ENCODE assay signal across 11 cellular contexts in the genomic region with DNA sequence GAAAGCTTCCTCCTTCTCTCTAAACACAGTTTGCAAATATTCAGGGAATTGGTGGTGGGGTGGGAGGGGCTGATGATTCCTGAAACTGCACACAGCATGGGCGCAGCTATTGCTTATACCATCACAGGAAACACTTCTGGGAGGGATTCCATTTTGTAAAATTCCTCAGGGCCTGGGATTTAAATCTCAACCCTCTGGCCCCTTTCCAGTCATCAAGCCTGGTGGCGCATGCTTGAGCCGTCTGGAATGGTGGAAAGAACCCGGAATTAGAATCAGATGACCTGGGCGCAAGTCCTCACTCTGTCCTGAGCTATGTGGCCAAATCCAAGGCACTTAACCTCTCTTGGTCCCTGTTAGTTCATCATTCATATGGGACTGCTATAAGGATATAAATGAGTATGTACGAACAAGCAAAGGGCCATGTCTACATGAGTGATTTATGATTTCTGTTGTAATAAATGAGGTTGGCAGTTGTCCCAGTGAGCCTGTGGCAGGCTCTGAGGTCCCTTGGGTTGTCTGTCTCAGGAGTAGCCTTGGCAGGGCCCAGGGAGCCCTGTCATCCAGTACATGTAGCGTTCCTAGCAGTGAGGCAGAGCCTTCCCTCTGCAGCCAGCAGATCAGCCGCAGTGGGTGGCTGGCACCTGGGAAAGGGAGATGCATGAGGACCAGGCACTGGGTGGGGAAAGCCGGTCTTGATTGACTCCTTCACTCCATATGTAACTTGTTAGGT.
DNase-seq lines count a peak whose midpoint lies in the region; ATAC-seq and TF ChIP-seq lines count a peak whose summit lies in the region.
"Had no signal": no experiment of that assay in that cellular context is flagged by ENCODE, and none has a peak within 500 bp of the region (broad histone marks: within the 10 kb centered on the region; RNA-seq: fewer than 3 reads in every experiment).

No MANE protein-coding gene starts in this region.

- peaks cover 6% of the 10 kb centered on the region for H3K36me3 ChIP-seq in CD4-positive, alpha-beta memory T cell (ENCODE audit: insufficient read depth, low read length)
- no peaks in the 10 kb centered on the region for H3K36me3 ChIP-seq in psoas muscle (ENCODE audit: insufficient read depth in 1 of 2, low read depth in 1 of 2)

- ATAC-seq in psoas muscle (peak; percentile 85 to 94 (median 89)), HG02840 (IDR thresholded peaks at IDR 0.05; ENCODE audit: low FRiP score, unreplicated experiment) (no peak), HG03280 (IDR thresholded peaks at IDR 0.05; ENCODE audit: unreplicated experiment) (no peak)

- H3K27ac Mint-ChIP-seq in CD4-positive, alpha-beta memory T cell, result peak overlapping the region in 4 of 7 donors; percentile 13 to 55 (median 41)
- H3K27ac Mint-ChIP-seq: activated T-helper 1 cell treated with anti-CD3 and anti-CD28 coated beads, Interleukin-12 subunit alpha, Interleukin-12 subunit beta, Interleukin-2, Interleukin-4 antibody, amounts not matched to agents 30 ng/mL and 10 ng/mL and 1 ng/mL, durations not matched to agents 14 hours and 24 hours and 36 hours had no signal

- no peaks in the 10 kb centered on the region for H3K27me3 ChIP-seq in CD4-positive, alpha-beta memory T cell (ENCODE audit: insufficient read depth, low read length)
- H3K27me3 ChIP-seq in psoas muscle (ENCODE audit: insufficient read depth in 3 of 3, low read length in 2 of 3), result no peaks in the 10 kb centered on the region

- POLR2A ChIA-PET in CD4-positive, alpha-beta memory T cell (lab: Charles Lee; ENCODE audit: partially characterized antibody), result interaction anchor here (1.3 kb wide), 2 partner anchors 12 to 15 kb away, joined by 3 read pairs; no protein-coding TSS in a partner anchor

- H3K4me1 Mint-ChIP-seq in CD4-positive, alpha-beta memory T cell, result peaks cover 0 to 52% (median 12%) of the 10 kb centered on the region in 4 donors

- H3K9me3 ChIP-seq in CD4-positive, alpha-beta memory T cell (ENCODE audit: control insufficient read depth in 1 of 2, low read length in 2 of 2), result no peaks in the 10 kb centered on the region
- no peaks in the 10 kb centered on the region for H3K9me3 ChIP-seq in psoas muscle
- H3K9me3 ChIP-seq: Caco-2 had no signal

- peaks cover 7 to 18% of the 10 kb centered on the region in 2 donors for H3K36me3 Mint-ChIP-seq in CD4-positive, alpha-beta memory T cell

- no peak for TF ChIP-seq CTCF in psoas muscle (IDR thresholded peaks at IDR 0.05)

- CTCF ChIA-PET in CD4-positive, alpha-beta memory T cell (lab: Charles Lee; ENCODE audit: partially characterized antibody), result no interaction called here

- H3K9me3 Mint-ChIP-seq in CD4-positive, alpha-beta memory T cell, result no peaks in the 10 kb centered on the region
- H3K9me3 Mint-ChIP-seq: activated T-helper 1 cell treated with anti-CD3 and anti-CD28 coated beads, Interleukin-12 subunit alpha, Interleukin-12 subunit beta, Interleukin-2, Interleukin-4 antibody, amounts not matched to agents 30 ng/mL and 10 ng/mL and 1 ng/mL, durations not matched to agents 14 hours and 24 hours and 36 hours had no signal

- peaks cover 7% of the 10 kb centered on the region for H3K4me1 ChIP-seq in CD4-positive, alpha-beta memory T cell (ENCODE audit: insufficient read depth, low read length)
- peaks cover 39% of the 10 kb centered on the region for H3K4me1 ChIP-seq in psoas muscle
- H3K4me1 ChIP-seq: Caco-2 had no signal

- 28 to 43% (median 31%) methylated on average over 9 of the region's 9 CpGs for WGBS in psoas muscle, 3 donors

- intact Hi-C loops in CD4-positive, alpha-beta memory T cell (cut with micrococcal nuclease), result no loop called here
- intact Hi-C loops in psoas muscle (cut with DNase I), result loop anchor here in 1 of 2 donors (5.0 kb wide), 1 partner anchor 109 kb away; no protein-coding TSS in a partner anchor

- no peak overlapping the region for H3K4me3 ChIP-seq in CD4-positive, alpha-beta memory T cell (ENCODE audit: low read length in 2 of 2)
- H3K4me3 ChIP-seq in psoas muscle, result no peak overlapping the region

- DNase-seq in CD4-positive, alpha-beta memory T cell, result no peak
- peak; percentile 93 for DNase-seq in NCI-H446 treated with DMSO at 0.1 percent for 48 hours (lab: John Stamatoyannopoulos, UW)
- DNase-seq in fibroblast of peridontal ligament (ENCODE audit: extremely low read depth), result peak; percentile 74
- DNase-seq in psoas muscle, result peak; percentile 54 to 84
- DNase-seq in globus pallidus (ENCODE audit: low spot score), result no peak
- no peak for DNase-seq in HCEC 1CT
- DNase-seq: Caco-2, hippocampal formation had no signal

- no peak overlapping the region for H3K27ac ChIP-seq in CD4-positive, alpha-beta memory T cell (ENCODE audit: low read depth, low read length)
- peak overlapping the region; percentile 51 for H3K27ac ChIP-seq in psoas muscle

- H3K4me3 Mint-ChIP-seq in CD4-positive, alpha-beta memory T cell, result no peak overlapping the region
- H3K4me3 Mint-ChIP-seq: activated T-helper 1 cell treated with anti-CD3 and anti-CD28 coated beads, Interleukin-12 subunit alpha, Interleukin-12 subunit beta, Interleukin-2, Interleukin-4 antibody, amounts not matched to agents 30 ng/mL and 10 ng/mL and 1 ng/mL, durations not matched to agents 14 hours and 24 hours and 36 hours had no signal

- H3K27me3 Mint-ChIP-seq in CD4-positive, alpha-beta memory T cell, result no peaks in the 10 kb centered on the region

Comparison
In these comparisons a context has a peak if more than half of its experiments do, and no peak if none do; other contexts are left out.
1. DNase-seq: peak in NCI-H446 treated with DMSO at 0.1 percent for 48 hours (single experiment), fibroblast of peridontal ligament (single experiment) and psoas muscle (2 of 2); none in CD4-positive, alpha-beta memory T cell (0 of 5), globus pallidus (single experiment) and HCEC 1CT (single experiment).
2. ATAC-seq: peak in psoas muscle (4 of 4); none in HG02840 (single experiment) and HG03280 (single experiment).